In the genomic region with DNA sequence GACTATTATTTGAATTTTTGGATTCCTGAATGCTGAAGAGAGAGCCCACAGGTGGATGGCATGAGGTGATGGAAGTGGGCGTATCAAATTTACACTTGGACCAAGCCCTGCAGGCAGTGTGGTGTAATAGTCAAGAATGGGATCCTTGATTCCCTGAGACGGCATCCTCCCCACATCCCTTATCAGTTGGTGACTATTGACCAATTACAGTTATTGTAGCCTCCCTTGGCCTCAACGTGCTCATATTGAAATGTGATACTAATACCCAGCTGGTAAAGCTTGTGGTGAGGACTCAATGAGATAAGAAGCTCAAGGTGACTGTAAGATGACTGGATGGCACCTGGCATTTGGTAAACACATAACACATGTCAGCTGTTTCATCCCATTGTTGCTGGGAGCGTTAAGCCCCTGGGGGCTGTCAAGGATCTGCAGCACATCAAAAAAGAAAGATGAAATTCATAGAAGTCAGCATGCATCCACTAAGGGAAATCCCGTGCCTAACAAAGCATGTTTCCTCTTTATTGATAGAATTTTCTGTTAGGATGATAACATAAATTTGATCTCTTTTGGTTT, we compare ENCODE assay signal across 20 cellular contexts.
DNase-seq lines count a peak whose midpoint lies in the region; ATAC-seq lines count a peak whose summit lies in the region.
"Had no signal": no experiment of that assay in that cellular context is flagged by ENCODE, and none has a peak within 500 bp of the region (broad histone marks: within the 10 kb centered on the region; RNA-seq: fewer than 3 reads in every experiment).

No MANE protein-coding gene starts in this region.

- H3K4me3 ChIP-seq in BLaER1, result no peak overlapping the region; the same call in 1 of the 2 replicates
- H3K4me3 ChIP-seq: A549, PC-9, SJSA1 had no signal

- no peaks in the 10 kb centered on the region for H4K20me1 ChIP-seq in BLaER1

- peaks cover 4% of the 10 kb centered on the region; the same call in 1 of the 2 replicates for H3K9me3 ChIP-seq in BLaER1
- H3K9me3 ChIP-seq: A549 had no signal

- ATAC-seq in HG03139 (IDR thresholded peaks at IDR 0.05; ENCODE audit: unreplicated experiment), result no peak
- ATAC-seq: A549 had no signal

- no peaks in the 10 kb centered on the region for H3K27me3 ChIP-seq in BLaER1
- H3K27me3 ChIP-seq: SJSA1 had no signal

- H3K27ac ChIP-seq in BLaER1, result no peak overlapping the region
- H3K27ac ChIP-seq: A549, PC-9, SJSA1 had no signal

- no peaks in the 10 kb centered on the region for H3K36me3 ChIP-seq in BLaER1
- H3K36me3 ChIP-seq: SJSA1 had no signal

- peak overlapping the region; percentile 61 for H3K4me2 ChIP-seq in BLaER1
- H3K4me2 ChIP-seq: A549, PC-9 had no signal

- H3K4me1 ChIP-seq in BLaER1, result peaks cover 38% of the 10 kb centered on the region
- H3K4me1 ChIP-seq: A549, SJSA1 had no signal

- DNase-seq in NCI-H1436 treated with DMSO at 0.1 percent for 48 hours (lab: John Stamatoyannopoulos, UW), result peak; percentile 18
- peak; percentile 100 for DNase-seq in NCI-H2171 treated with DMSO at 0.1 percent for 48 hours (lab: John Stamatoyannopoulos, UW)
- DNase-seq in NCI-H82 (lab: John Stamatoyannopoulos, UW), result peak; percentile 93
- DNase-seq in NCI-H69 (lab: John Stamatoyannopoulos, UW), result no peak
- DNase-seq in putamen (ENCODE audit: low spot score), result no peak
- DNase-seq: COR-L47, DMS53, H9, IMR-90, Kasumi-1, MM.1S, NCI-H1417 treated with DMSO at 0.1 percent for 48 hours, NCI-H2227 treated with DMSO at 0.1 percent for 48 hours, NCI-H774, PC-9, T-helper 2 cell had no signal

- H3K9ac ChIP-seq in BLaER1, result no peak overlapping the region

Comparison
In these comparisons a context has a peak if more than half of its experiments do, and no peak if none do; other contexts are left out.
1. DNase-seq: peak in NCI-H1436 treated with DMSO at 0.1 percent for 48 hours (single experiment), NCI-H2171 treated with DMSO at 0.1 percent for 48 hours (single experiment) and NCI-H82 (single experiment); none in NCI-H69 (single experiment) and putamen (single experiment).